Comparison of ENCODE assay signal across 1 cellular context in the genomic region with DNA sequence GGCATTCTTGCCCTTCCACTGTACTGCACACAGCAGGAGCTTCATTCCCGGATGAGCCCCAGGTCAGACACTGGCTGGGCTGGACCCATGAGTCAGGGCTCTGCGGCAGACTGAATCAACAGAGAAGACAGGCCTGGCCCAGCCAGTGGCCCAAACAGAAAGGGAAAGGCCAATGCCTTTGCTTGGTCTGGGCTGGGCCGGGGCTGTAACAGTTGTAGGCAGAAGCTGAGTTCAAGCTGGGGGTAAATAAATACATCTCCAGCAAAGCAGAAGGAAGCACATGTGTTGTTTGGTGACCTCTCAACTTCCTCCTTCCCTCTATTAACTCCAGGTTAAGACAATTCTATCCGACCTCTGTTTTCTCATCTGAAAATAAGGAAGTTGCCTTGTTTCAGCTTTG.
TF ChIP-seq lines count a peak whose summit lies in the region.

No MANE protein-coding gene starts in this region.

TF ChIP-seq in HepG2, 621 proteins besides CTCF, POLR2A, EP300 and RAD21 (continued from another document):
- TF ChIP-seq, protein P1, sequence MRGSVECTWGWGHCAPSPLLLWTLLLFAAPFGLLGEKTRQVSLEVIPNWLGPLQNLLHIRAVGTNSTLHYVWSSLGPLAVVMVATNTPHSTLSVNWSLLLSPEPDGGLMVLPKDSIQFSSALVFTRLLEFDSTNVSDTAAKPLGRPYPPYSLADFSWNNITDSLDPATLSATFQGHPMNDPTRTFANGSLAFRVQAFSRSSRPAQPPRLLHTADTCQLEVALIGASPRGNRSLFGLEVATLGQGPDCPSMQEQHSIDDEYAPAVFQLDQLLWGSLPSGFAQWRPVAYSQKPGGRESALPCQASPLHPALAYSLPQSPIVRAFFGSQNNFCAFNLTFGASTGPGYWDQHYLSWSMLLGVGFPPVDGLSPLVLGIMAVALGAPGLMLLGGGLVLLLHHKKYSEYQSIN (CRISPR knock-in tag; IDR thresholded peaks at IDR 0.05; ENCODE audit: borderline replicate concordance): no peak
- TF ChIP-seq TBP (CRISPR knock-in tag; IDR thresholded peaks at IDR 0.05): no peak
- TF ChIP-seq ARNT2 (CRISPR knock-in tag; IDR thresholded peaks at IDR 0.05; ENCODE audit: low read depth): no peak
- TF ChIP-seq, protein P2, sequence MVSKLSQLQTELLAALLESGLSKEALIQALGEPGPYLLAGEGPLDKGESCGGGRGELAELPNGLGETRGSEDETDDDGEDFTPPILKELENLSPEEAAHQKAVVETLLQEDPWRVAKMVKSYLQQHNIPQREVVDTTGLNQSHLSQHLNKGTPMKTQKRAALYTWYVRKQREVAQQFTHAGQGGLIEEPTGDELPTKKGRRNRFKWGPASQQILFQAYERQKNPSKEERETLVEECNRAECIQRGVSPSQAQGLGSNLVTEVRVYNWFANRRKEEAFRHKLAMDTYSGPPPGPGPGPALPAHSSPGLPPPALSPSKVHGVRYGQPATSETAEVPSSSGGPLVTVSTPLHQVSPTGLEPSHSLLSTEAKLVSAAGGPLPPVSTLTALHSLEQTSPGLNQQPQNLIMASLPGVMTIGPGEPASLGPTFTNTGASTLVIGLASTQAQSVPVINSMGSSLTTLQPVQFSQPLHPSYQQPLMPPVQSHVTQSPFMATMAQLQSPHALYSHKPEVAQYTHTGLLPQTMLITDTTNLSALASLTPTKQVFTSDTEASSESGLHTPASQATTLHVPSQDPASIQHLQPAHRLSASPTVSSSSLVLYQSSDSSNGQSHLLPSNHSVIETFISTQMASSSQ (IDR thresholded peaks at IDR 0.05; ENCODE audit: low read depth): no peak
- TF ChIP-seq, protein P2 (CRISPR knock-in tag; IDR thresholded peaks at IDR 0.05; ENCODE audit: borderline replicate concordance): no peak
- TF ChIP-seq MAZ (IDR thresholded peaks at IDR 0.05; ENCODE audit: borderline replicate concordance, low read depth, low read length): no peak
- no peak for TF ChIP-seq MAZ (CRISPR knock-in tag; IDR thresholded peaks at IDR 0.05; ENCODE audit: low read depth)
- TF ChIP-seq FOSL2 (CRISPR knock-in tag; IDR thresholded peaks at IDR 0.05): peak; percentile 72
- TF ChIP-seq, protein P3, sequence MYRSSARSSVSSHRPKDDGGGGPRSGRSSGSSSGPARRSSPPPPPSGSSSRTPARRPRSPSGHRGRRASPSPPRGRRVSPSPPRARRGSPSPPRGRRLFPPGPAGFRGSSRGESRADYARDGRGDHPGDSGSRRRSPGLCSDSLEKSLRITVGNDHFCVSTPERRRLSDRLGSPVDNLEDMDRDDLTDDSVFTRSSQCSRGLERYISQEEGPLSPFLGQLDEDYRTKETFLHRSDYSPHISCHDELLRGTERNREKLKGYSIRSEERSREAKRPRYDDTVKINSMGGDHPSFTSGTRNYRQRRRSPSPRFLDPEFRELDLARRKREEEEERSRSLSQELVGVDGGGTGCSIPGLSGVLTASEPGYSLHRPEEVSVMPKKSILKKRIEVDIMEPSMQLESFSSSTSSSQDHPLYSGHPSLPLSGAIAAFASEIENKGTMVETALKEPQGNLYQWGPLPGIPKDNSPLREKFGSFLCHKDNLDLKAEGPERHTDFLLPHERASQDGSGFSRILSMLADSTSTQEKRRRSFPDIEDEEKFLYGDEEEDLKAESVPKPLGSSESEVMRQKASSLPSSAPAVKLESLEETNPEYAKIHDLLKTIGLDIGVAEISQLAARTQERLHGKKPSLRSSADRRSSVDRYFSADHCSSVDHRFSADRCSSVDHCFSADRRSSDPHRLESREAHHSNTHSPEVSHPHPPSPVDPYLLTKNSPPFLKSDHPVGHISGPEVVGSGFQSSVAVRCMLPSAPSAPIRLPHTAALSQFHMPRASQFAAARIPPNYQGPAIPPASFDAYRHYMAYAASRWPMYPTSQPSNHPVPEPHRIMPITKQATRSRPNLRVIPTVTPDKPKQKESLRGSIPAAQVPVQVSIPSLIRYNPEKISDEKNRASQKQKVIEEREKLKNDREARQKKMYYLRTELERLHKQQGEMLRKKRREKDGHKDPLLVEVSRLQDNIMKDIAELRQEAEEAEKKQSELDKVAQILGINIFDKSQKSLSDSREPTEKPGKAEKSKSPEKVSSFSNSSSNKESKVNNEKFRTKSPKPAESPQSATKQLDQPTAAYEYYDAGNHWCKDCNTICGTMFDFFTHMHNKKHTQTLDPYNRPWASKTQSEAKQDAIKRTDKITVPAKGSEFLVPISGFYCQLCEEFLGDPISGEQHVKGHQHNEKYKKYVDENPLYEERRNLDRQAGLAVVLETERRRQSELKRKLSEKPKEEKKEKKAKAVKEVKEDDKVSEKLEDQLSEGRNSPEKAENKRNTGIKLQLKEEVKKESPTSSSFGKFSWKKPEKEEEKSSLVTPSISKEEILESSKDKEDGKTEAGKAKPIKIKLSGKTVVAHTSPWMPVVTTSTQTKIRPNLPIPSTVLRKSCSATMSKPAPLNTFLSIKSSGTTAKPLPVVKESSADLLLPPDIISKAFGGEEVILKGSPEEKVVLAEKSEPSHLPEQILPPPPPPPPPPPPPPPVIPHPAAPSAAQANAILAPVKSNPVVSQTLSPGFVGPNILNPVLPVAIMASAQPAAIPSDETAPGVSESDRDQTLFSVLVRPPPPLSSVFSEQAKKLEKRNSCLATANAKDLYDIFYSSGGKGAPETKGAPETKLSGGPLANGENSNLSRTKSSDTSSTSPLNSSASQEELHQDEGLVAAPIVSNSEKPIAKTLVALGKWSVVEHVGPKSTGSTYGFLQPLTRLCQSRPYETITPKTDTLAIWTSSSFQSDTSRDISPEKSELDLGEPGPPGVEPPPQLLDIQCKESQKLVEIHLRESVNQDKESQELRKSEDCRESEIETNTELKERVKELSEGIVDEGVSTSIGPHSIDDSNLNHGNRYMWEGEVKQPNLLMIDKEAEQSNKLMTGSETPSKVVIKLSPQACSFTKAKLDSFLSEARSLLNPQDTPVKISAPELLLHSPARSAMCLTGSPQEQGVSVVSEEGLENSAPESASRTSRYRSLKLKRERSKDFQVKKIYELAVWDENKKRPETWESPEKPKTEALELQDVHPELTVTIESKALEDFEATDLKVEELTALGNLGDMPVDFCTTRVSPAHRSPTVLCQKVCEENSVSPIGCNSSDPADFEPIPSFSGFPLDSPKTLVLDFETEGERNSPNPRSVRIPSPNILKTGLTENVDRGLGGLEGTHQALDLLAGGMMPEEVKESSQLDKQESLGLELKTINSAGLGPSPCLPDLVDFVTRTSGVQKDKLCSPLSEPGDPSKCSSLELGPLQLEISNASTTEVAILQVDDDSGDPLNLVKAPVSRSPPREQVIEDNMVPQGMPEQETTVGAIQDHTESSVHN (CRISPR knock-in tag; IDR thresholded peaks at IDR 0.05): no peak
- TF ChIP-seq TCF7 (IDR thresholded peaks at IDR 0.05; ENCODE audit: low read depth): no peak
- TF ChIP-seq FOXA1 (IDR thresholded peaks at IDR 0.05): no peak
- TF ChIP-seq FOXA1 (CRISPR knock-in tag; IDR thresholded peaks at IDR 0.05): 0 out of 2 replicates have a peak, but pooled peaks have one; percentile 33
- TF ChIP-seq, protein P4, sequence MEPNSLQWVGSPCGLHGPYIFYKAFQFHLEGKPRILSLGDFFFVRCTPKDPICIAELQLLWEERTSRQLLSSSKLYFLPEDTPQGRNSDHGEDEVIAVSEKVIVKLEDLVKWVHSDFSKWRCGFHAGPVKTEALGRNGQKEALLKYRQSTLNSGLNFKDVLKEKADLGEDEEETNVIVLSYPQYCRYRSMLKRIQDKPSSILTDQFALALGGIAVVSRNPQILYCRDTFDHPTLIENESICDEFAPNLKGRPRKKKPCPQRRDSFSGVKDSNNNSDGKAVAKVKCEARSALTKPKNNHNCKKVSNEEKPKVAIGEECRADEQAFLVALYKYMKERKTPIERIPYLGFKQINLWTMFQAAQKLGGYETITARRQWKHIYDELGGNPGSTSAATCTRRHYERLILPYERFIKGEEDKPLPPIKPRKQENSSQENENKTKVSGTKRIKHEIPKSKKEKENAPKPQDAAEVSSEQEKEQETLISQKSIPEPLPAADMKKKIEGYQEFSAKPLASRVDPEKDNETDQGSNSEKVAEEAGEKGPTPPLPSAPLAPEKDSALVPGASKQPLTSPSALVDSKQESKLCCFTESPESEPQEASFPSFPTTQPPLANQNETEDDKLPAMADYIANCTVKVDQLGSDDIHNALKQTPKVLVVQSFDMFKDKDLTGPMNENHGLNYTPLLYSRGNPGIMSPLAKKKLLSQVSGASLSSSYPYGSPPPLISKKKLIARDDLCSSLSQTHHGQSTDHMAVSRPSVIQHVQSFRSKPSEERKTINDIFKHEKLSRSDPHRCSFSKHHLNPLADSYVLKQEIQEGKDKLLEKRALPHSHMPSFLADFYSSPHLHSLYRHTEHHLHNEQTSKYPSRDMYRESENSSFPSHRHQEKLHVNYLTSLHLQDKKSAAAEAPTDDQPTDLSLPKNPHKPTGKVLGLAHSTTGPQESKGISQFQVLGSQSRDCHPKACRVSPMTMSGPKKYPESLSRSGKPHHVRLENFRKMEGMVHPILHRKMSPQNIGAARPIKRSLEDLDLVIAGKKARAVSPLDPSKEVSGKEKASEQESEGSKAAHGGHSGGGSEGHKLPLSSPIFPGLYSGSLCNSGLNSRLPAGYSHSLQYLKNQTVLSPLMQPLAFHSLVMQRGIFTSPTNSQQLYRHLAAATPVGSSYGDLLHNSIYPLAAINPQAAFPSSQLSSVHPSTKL (CRISPR knock-in tag; IDR thresholded peaks at IDR 0.05): 0 out of 2 replicates have a peak, but pooled peaks have one; percentile 19
- TF ChIP-seq TAF1 (CRISPR knock-in tag; IDR thresholded peaks at IDR 0.05): no peak
- TF ChIP-seq, protein P5, sequence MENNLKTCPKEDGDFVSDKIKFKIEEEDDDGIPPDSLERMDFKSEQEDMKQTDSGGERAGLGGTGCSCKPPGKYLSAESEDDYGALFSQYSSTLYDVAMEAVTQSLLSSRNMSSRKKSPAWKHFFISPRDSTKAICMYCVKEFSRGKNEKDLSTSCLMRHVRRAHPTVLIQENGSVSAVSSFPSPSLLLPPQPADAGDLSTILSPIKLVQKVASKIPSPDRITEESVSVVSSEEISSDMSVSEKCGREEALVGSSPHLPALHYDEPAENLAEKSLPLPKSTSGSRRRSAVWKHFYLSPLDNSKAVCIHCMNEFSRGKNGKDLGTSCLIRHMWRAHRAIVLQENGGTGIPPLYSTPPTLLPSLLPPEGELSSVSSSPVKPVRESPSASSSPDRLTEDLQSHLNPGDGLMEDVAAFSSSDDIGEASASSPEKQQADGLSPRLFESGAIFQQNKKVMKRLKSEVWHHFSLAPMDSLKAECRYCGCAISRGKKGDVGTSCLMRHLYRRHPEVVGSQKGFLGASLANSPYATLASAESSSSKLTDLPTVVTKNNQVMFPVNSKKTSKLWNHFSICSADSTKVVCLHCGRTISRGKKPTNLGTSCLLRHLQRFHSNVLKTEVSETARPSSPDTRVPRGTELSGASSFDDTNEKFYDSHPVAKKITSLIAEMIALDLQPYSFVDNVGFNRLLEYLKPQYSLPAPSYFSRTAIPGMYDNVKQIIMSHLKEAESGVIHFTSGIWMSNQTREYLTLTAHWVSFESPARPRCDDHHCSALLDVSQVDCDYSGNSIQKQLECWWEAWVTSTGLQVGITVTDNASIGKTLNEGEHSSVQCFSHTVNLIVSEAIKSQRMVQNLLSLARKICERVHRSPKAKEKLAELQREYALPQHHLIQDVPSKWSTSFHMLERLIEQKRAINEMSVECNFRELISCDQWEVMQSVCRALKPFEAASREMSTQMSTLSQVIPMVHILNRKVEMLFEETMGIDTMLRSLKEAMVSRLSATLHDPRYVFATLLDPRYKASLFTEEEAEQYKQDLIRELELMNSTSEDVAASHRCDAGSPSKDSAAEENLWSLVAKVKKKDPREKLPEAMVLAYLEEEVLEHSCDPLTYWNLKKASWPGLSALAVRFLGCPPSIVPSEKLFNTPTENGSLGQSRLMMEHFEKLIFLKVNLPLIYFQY (CRISPR knock-in tag; IDR thresholded peaks at IDR 0.05; ENCODE audit: borderline replicate concordance): peak; percentile 53; the same call in 1 of the 2 replicates
